ENCODE assay signal across 11 cellular contexts in genomic region chr15:46280753-46281521, GRCh38.
A peak's percentile ranks its signal among the peaks of the same experiment; 100 is the strongest.
DNase-seq lines count a peak whose midpoint lies in the region; ATAC-seq and TF ChIP-seq lines count a peak whose summit lies in the region.
"Had no signal": no experiment of that assay in that cellular context is flagged by ENCODE, and none has a peak within 500 bp of the region (broad histone marks: within the 10 kb centered on the region; RNA-seq: fewer than 3 reads in every experiment).

No MANE protein-coding gene starts in this region.

- H3K9me3 Mint-ChIP-seq in activated CD4-positive, alpha-beta T cell treated with anti-CD3 and anti-CD28 coated beads, Interleukin-2, amount 10 ng/mL, durations not matched to agents 24 days and 14 days: no peaks in the 10 kb centered on the region

- no peak for TF ChIP-seq CTCF in ascending aorta (IDR thresholded peaks at IDR 0.05)

- ATAC-seq in HG03045 (IDR thresholded peaks at IDR 0.05; ENCODE audit: unreplicated experiment): no peak
- ATAC-seq in HG03097 (IDR thresholded peaks at IDR 0.05; ENCODE audit: low FRiP score, unreplicated experiment): no peak

- intact Hi-C loops in ascending aorta (cut with DNase I): no loop called here
- intact Hi-C loops in activated CD4-positive, alpha-beta T cell treated with anti-CD3 and anti-CD28 coated beads, Interleukin-2, amount 10 ng/mL, durations not matched to agents 24 days and 14 days (cut with micrococcal nuclease): no loop called here

- H3K4me1 ChIP-seq in ascending aorta: no peaks in the 10 kb centered on the region

- no peaks in the 10 kb centered on the region for H3K36me3 Mint-ChIP-seq in activated CD4-positive, alpha-beta T cell treated with anti-CD3 and anti-CD28 coated beads, Interleukin-2, amount 10 ng/mL, durations not matched to agents 24 days and 14 days (ENCODE audit: low read depth)

- no peaks in the 10 kb centered on the region for H3K4me1 Mint-ChIP-seq in activated CD4-positive, alpha-beta T cell treated with anti-CD3 and anti-CD28 coated beads, Interleukin-2, amount 10 ng/mL, durations not matched to agents 24 days and 14 days

- peak; percentile 57 for DNase-seq in DMS153 (lab: John Stamatoyannopoulos, UW)
- DNase-seq in NCI-H1092 (lab: John Stamatoyannopoulos, UW): peak; percentile 71
- DNase-seq in OCI-M1 (lab: John Stamatoyannopoulos, UW): peak; percentile 16
- DNase-seq in kidney tubule cell (ENCODE audit: low spot score): peak; percentile 14
- DNase-seq in ascending aorta (ENCODE audit: low spot score in 2 of 2): no peak
- DNase-seq in activated CD4-positive, alpha-beta T cell treated with anti-CD3 and anti-CD28 coated beads, Interleukin-2, amount 10 ng/mL, durations not matched to agents 24 days and 14 days: no peak
- DNase-seq: activated CD4-positive, alpha-beta T cell treated with anti-CD3 and anti-CD28 coated beads for 4 hours; NCI-H446 had no signal

- no peak overlapping the region for H3K4me3 ChIP-seq in ascending aorta

- H3K9me3 ChIP-seq in ascending aorta: no peaks in the 10 kb centered on the region

- H3K27ac Mint-ChIP-seq in activated CD4-positive, alpha-beta T cell treated with anti-CD3 and anti-CD28 coated beads, Interleukin-2, amount 10 ng/mL, durations not matched to agents 24 days and 14 days: no peak overlapping the region

- no peak overlapping the region for H3K27ac ChIP-seq in ascending aorta
- H3K27ac ChIP-seq: epithelial cell of prostate had no signal

- no peak overlapping the region for H3K4me3 Mint-ChIP-seq in activated CD4-positive, alpha-beta T cell treated with anti-CD3 and anti-CD28 coated beads, Interleukin-2, amount 10 ng/mL, durations not matched to agents 24 days and 14 days

- no peaks in the 10 kb centered on the region for H3K36me3 ChIP-seq in ascending aorta

- no peaks in the 10 kb centered on the region for H3K27me3 Mint-ChIP-seq in activated CD4-positive, alpha-beta T cell treated with anti-CD3 and anti-CD28 coated beads, Interleukin-2, amount 10 ng/mL, durations not matched to agents 24 days and 14 days

- H3K27me3 ChIP-seq in ascending aorta: no peaks in the 10 kb centered on the region

Comparison
In these comparisons a context has a peak if more than half of its experiments do, and no peak if none do; other contexts are left out.
1. DNase-seq: peak in DMS153 (single experiment), NCI-H1092 (single experiment), OCI-M1 (single experiment) and kidney tubule cell (single experiment); none in ascending aorta (0 of 2) and activated CD4-positive, alpha-beta T cell treated with anti-CD3 and anti-CD28 coated beads, Interleukin-2, amount 10 ng/mL, durations not matched to agents 24 days and 14 days (single experiment).